In genomic region chr6:49541210-49541724, GRCh38 we compare ENCODE assay signal across 1 cellular context.
TF ChIP-seq lines count a peak whose summit lies in the region.

No MANE protein-coding gene starts in this region.

TF ChIP-seq in K562, 482 proteins besides CTCF, POLR2A, EP300 and RAD21 (continued from another document):
- TF ChIP-seq FOS (IDR thresholded peaks at IDR 0.05; ENCODE audit: extremely low read depth, insufficient read length) (peak; percentile 4), ZNF444 (CRISPR knock-in tag; IDR thresholded peaks at IDR 0.05) (no peak), SP1 (CRISPR knock-in tag; IDR thresholded peaks at IDR 0.05) (no peak), ZNF121 (CRISPR knock-in tag; conservative IDR thresholded peaks at IDR 0.05) (no peak), ZBTB2 (IDR thresholded peaks at IDR 0.05) (no peak), ZNF778 (CRISPR knock-in tag; IDR thresholded peaks at IDR 0.05) (no peak), SPI1 (IDR thresholded peaks at IDR 0.05; ENCODE audit: borderline replicate concordance, low read depth, low read length) (no peak), TFAM (CRISPR knock-in tag; conservative IDR thresholded peaks at IDR 0.05) (no peak), ZNF609 (CRISPR knock-in tag; IDR thresholded peaks at IDR 0.05; ENCODE audit: borderline replicate concordance) (no peak), ZNF785 (CRISPR knock-in tag; IDR thresholded peaks at IDR 0.05) (no peak), CAMTA2 (CRISPR knock-in tag; conservative IDR thresholded peaks at IDR 0.05) (no peak), KAT2B (IDR thresholded peaks at IDR 0.05; ENCODE audit: low read depth, low read length) (no peak), NR2C2 (CRISPR knock-in tag; IDR thresholded peaks at IDR 0.05) (no peak), NR2C2 (tag; IDR thresholded peaks at IDR 0.05) (no peak), NONO (IDR thresholded peaks at IDR 0.05; ENCODE audit: low read depth in 2 of 2, low read length in 1 of 2) (no peak), IRF9 (tag; IDR thresholded peaks at IDR 0.05) (peak; percentile 73), ZSCAN29 (IDR thresholded peaks at IDR 0.05) (no peak), RBM17 (IDR thresholded peaks at IDR 0.05; ENCODE audit: borderline replicate concordance, low read depth, low read length) (no peak), POLR2H (tag; IDR thresholded peaks at IDR 0.05; ENCODE audit: low read depth) (peak; percentile 67; the same call in 1 of the 2 replicates), ZNF57 (CRISPR knock-in tag; IDR thresholded peaks at IDR 0.05) (no peak), ZNF561 (CRISPR knock-in tag; conservative IDR thresholded peaks at IDR 0.05) (no peak), DACH1 (IDR thresholded peaks at IDR 0.05; ENCODE audit: partially characterized antibody) (peak; percentile 63), CHCHD3 (CRISPR knock-in tag; IDR thresholded peaks at IDR 0.05) (no peak), DPF2 (IDR thresholded peaks at IDR 0.05) (peak; percentile 84; the same call in 1 of the 2 replicates), MCM3 (IDR thresholded peaks at IDR 0.05) (no peak), TCF7 (IDR thresholded peaks at IDR 0.05; ENCODE audit: borderline replicate concordance) (no peak), KDM1A (IDR thresholded peaks at IDR 0.05) (peak; percentile 58 to 73), NFXL1 (CRISPR knock-in tag; IDR thresholded peaks at IDR 0.05) (no peak), BACH1 (tag; IDR thresholded peaks at IDR 0.05) (peak; percentile 92), PYGO2 (tag; IDR thresholded peaks at IDR 0.05) (no peak), SMARCA4 (IDR thresholded peaks at IDR 0.05) (peak; percentile 84; the same call in 1 of the 2 replicates), ZNF316 (IDR thresholded peaks at IDR 0.05) (peak; percentile 99), STAT6 (CRISPR knock-in tag; IDR thresholded peaks at IDR 0.05) (no peak)
